9 cellular contexts compared by ENCODE assay signal in the genomic region with DNA sequence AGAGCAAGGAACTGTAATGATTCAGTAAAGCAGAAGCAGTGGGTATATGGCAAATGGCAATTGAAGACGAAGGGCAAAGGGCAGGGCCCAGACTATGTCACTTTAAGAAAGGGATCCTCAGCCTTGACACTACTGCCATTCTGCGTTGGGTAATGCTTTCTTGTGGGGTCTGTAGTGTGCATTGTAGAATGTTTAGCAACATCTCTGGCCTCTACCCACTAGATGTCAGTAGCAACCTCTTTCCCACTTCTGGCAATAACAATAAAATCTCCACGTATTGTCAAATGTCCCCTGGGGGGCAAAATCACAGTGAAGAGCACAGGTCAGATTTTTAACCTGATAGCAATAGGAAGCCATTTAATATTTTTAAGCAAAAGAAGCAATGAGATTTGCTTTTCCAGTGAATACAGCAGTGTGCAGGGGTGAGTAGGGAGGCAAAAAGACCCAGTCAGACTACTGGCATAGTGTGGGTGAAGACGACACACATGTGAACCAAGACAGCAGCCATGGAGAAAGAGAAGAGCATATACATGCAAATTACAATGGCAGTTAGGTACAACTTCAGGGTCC.
DNase-seq lines count a peak whose midpoint lies in the region; ATAC-seq, FAIRE-seq and TF ChIP-seq lines count a peak whose summit lies in the region.
"Had no signal": no experiment of that assay in that cellular context is flagged by ENCODE, and none has a peak within 500 bp of the region (broad histone marks: within the 10 kb centered on the region; RNA-seq: fewer than 3 reads in every experiment).

No MANE protein-coding gene starts in this region.

- peak; percentile 65 for TF ChIP-seq CTCF in SK-N-SH (IDR thresholded peaks at IDR 0.05)
- peak; percentile 60 for TF ChIP-seq CTCF in hepatocyte (IDR thresholded peaks at IDR 0.05; ENCODE audit: poor library complexity)
- peak in 1 of 5 experiments; percentile 7 for TF ChIP-seq CTCF in tibial nerve (IDR thresholded peaks at IDR 0.05)

- no peak overlapping the region for H3K9ac ChIP-seq in SK-N-SH

- H3K27ac ChIP-seq in ACC112 (ENCODE audit: low read depth, low read length), result peak overlapping the region; percentile 76; the same call in 1 of the 2 replicates
- H3K27ac ChIP-seq in SK-N-SH (ENCODE audit: low read depth in 2 of 2, low read length in 1 of 2), result no peak overlapping the region; a peak in 1 of 4 replicates
- H3K27ac ChIP-seq in hepatocyte, result no peak overlapping the region
- no peak overlapping the region for H3K27ac ChIP-seq in tibial nerve

- TF ChIP-seq RAD21 in SK-N-SH (IDR thresholded peaks at IDR 0.05; ENCODE audit: low read length), result peak; percentile 74

- TF ChIP-seq POLR2A in GM12891 (IDR thresholded peaks at IDR 0.05; ENCODE audit: low read depth, low read length) (no peak), H54 (IDR thresholded peaks at IDR 0.05; ENCODE audit: low read depth, low read length) (no peak), tibial nerve (IDR thresholded peaks at IDR 0.05) (no peak)

- TF ChIP-seq EP300 in SK-N-SH (IDR thresholded peaks at IDR 0.05; ENCODE audit: borderline replicate concordance in 1 of 2, low read depth in 1 of 2, low read length in 1 of 2) (no peak), tibial nerve (IDR thresholded peaks at IDR 0.05) (no peak)

- H3K4me3 ChIP-seq in ACC112 (ENCODE audit: low read depth, low read length) (no peak overlapping the region), SK-N-SH (ENCODE audit: low read depth in 2 of 2, low read length in 1 of 2) (no peak overlapping the region; a peak in 1 of 4 replicates), hepatocyte (no peak overlapping the region), tibial nerve (no peak overlapping the region)

- H3K9me3 ChIP-seq in SK-N-SH (no peaks in the 10 kb centered on the region), hepatocyte (ENCODE audit: low read depth) (no peaks in the 10 kb centered on the region), tibial nerve (no peaks in the 10 kb centered on the region)

- H4K20me1 ChIP-seq in SK-N-SH (ENCODE audit: insufficient read depth), result no peaks in the 10 kb centered on the region
- no peaks in the 10 kb centered on the region for H4K20me1 ChIP-seq in hepatocyte (ENCODE audit: insufficient read depth, poor library complexity, severe bottlenecking)

- no peaks in the 10 kb centered on the region for H3K79me2 ChIP-seq in ACC112 (ENCODE audit: control insufficient read depth, insufficient read depth, low read length, unreplicated experiment)
- no peaks in the 10 kb centered on the region for H3K79me2 ChIP-seq in SK-N-SH (ENCODE audit: insufficient read depth)
- no peaks in the 10 kb centered on the region for H3K79me2 ChIP-seq in hepatocyte

- H3K4me2 ChIP-seq in SK-N-SH (no peak overlapping the region), hepatocyte (no peak overlapping the region)

- no peaks in the 10 kb centered on the region for H3K36me3 ChIP-seq in ACC112 (ENCODE audit: insufficient read depth, low read length)
- H3K36me3 ChIP-seq in SK-N-SH (replicated peaks in 1 of 2; ENCODE audit: control insufficient read depth in 1 of 2, insufficient read depth in 2 of 2, low read length in 1 of 2), result peaks cover 5 to 16% of the 10 kb centered on the region in 2 experiments
- H3K36me3 ChIP-seq in hepatocyte (replicated peaks; ENCODE audit: insufficient read depth, low read depth), result no peaks in the 10 kb centered on the region
- peaks cover 0 to 23% (median 0%) of the 10 kb centered on the region in 3 donors for H3K36me3 ChIP-seq in tibial nerve

- H3K4me1 ChIP-seq in ACC112 (ENCODE audit: control insufficient read depth, insufficient read depth, low read length, unreplicated experiment) (peaks cover 35% of the 10 kb centered on the region), SK-N-SH (ENCODE audit: control insufficient read depth in 1 of 2, insufficient read depth in 2 of 2, low read depth in 1 of 2, low read length in 1 of 2) (peaks cover 2 to 24% of the 10 kb centered on the region in 2 experiments), hepatocyte (ENCODE audit: insufficient read depth) (peaks cover 8% of the 10 kb centered on the region), tibial nerve (peaks cover 0 to 8% (median 0%) of the 10 kb centered on the region in 4 donors)

- WGBS in SK-N-SH (ENCODE audit: low lambda C conversion rate), result 73% methylated on average over 4 of the region's 4 CpGs
- WGBS in hepatocyte (ENCODE audit: low lambda C conversion rate, missing lambda C conversion rate), result 51% methylated on average over 4 of the region's 4 CpGs
- 44 to 47% methylated on average over 4 of the region's 4 CpGs for WGBS in tibial nerve, 2 donors

- H2AFZ ChIP-seq in ACC112 (ENCODE audit: low read length, unreplicated experiment), result no peak overlapping the region
- no peak overlapping the region for H2AFZ ChIP-seq in SK-N-SH (ENCODE audit: low read depth)
- H2AFZ ChIP-seq in hepatocyte, result no peak overlapping the region

- DNase-seq in GM12891 (ENCODE audit: insufficient read length, low spot score), result no peak
- DNase-seq in SK-N-SH, result peak; percentile 26
- peak; percentile 34 for DNase-seq in hepatocyte (ENCODE audit: low spot score)
- no peak for DNase-seq in activated CD4-positive, alpha-beta T cell treated with anti-CD3 and anti-CD28 coated beads, Interleukin-2, amount 50 U/mL, for 4 hours
- DNase-seq in H54 (ENCODE audit: insufficient read length, low spot score), result no peak
- DNase-seq in tibial nerve (ENCODE audit: low spot score in 2 of 2), result no peak
- DNase-seq: T-helper 2 cell had no signal

- no peak for ATAC-seq in HG03442 (IDR thresholded peaks at IDR 0.05; ENCODE audit: unreplicated experiment)

- peaks cover 14% of the 10 kb centered on the region for H3F3A ChIP-seq in SK-N-SH (replicated peaks; ENCODE audit: insufficient read depth)

- H3K9me2 ChIP-seq in SK-N-SH (no peaks in the 10 kb centered on the region), hepatocyte (replicated peaks; ENCODE audit: insufficient read depth) (no peaks in the 10 kb centered on the region)

- POLR2A ChIA-PET in SK-N-SH (lab: Yijun Ruan, JAX), result no interaction called here

- CTCF ChIA-PET in SK-N-SH (lab: Yijun Ruan, JAX), result interaction anchor here (0.8 to 2.4 kb wide), 8 partner anchors 9 to 607 kb away, joined by 3 to 17 read pairs (median 3); no protein-coding TSS in a partner anchor

- no peaks in the 10 kb centered on the region for H3K27me3 ChIP-seq in ACC112 (ENCODE audit: insufficient read depth, low read length)
- H3K27me3 ChIP-seq in SK-N-SH (ENCODE audit: insufficient read depth), result no peaks in the 10 kb centered on the region
- H3K27me3 ChIP-seq in hepatocyte, result no peaks in the 10 kb centered on the region
- no peaks in the 10 kb centered on the region for H3K27me3 ChIP-seq in tibial nerve

- FAIRE-seq in GM12891 (lab: Jason Lieb, UNC) (peak; percentile 77), H54 (lab: Jason Lieb, UNC) (no peak)

TF ChIP-seq in GM12891, 5 proteins besides CTCF, POLR2A, EP300 and RAD21:
- TF ChIP-seq SPI1 (IDR thresholded peaks at IDR 0.05; ENCODE audit: low read depth, low read length) (no peak), PAX5 (IDR thresholded peaks at IDR 0.05; ENCODE audit: insufficient read depth, low read length, severe bottlenecking) (no peak), POU2F2 (IDR thresholded peaks at IDR 0.05; ENCODE audit: low read depth, low read length) (no peak), TAF1 (IDR thresholded peaks at IDR 0.05; ENCODE audit: low read depth, low read length) (no peak), POLR2AphosphoS5 (IDR thresholded peaks at IDR 0.05; ENCODE audit: low read depth, low read length) (no peak)
TF ChIP-seq in GM12891: peak in this region for 0.

TF ChIP-seq in SK-N-SH, 30 proteins besides CTCF, POLR2A, EP300 and RAD21:
- TF ChIP-seq SMC3 (IDR thresholded peaks at IDR 0.05; ENCODE audit: low read depth, low read length) (peak; percentile 59), ELF1 (IDR thresholded peaks at IDR 0.05) (no peak)

Comparison
In these comparisons a context has a peak if more than half of its experiments do, and no peak if none do; other contexts are left out.
1. DNase-seq: peak in SK-N-SH (single experiment) and hepatocyte (single experiment); none in GM12891 (single experiment), activated CD4-positive, alpha-beta T cell treated with anti-CD3 and anti-CD28 coated beads, Interleukin-2, amount 50 U/mL, for 4 hours (0 of 2), H54 (single experiment) and tibial nerve (0 of 2).